21 cellular contexts compared by ENCODE assay signal in the genomic region with DNA sequence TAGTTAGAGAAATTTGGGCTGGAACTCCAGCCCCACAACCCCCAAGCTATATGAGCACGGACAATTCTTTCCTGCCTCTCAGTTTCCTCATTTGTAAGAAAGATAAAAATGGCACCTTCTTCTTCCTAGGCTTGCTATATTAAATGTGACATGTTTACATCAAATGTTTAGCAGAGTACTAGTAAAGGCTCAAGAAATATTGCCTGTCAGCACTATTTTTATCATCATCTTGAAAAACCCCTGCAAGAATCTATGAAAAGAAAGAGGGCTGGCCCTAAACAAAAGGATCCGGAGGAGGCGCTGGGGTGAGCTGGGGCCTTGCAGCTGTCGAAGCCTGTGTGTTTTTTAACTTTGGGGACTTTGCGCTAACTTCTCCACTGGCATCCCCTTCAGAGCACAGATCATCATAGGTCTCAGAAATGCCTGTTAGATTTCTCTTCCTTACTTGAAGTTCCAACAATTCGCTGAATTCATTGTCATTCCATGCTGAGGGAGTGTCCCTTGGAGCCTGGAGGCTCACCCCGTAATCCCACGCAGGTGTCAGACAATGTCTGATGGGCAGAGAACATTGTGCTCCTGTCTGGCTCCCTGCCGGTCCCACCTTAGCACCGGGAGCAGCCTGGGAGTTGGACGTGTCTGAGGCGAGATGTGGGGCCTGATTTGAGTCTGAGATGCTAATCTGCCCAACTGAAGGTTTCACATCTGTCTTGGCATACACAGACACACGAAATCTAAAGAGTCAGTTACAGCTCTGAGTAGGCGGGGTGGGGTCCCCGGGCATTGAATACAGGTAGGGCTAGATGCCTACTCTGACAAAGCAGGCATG.
DNase-seq lines count a peak whose midpoint lies in the region; ATAC-seq and TF ChIP-seq lines count a peak whose summit lies in the region.
"Had no signal": no experiment of that assay in that cellular context is flagged by ENCODE, and none has a peak within 500 bp of the region (broad histone marks: within the 10 kb centered on the region; RNA-seq: fewer than 3 reads in every experiment).

No MANE protein-coding gene starts in this region.

- TF ChIP-seq EP300 in esophagus muscularis mucosa (IDR thresholded peaks at IDR 0.05) (no peak), stomach (IDR thresholded peaks at IDR 0.05) (no peak)

- H3K27ac ChIP-seq in GM23338 (ENCODE audit: low read depth) (no peak overlapping the region), Panc1 (ENCODE audit: low read length) (peak overlapping the region; percentile 29; the same call in 1 of the 2 replicates), esophagus muscularis mucosa (replicated peaks in 1 of 4) (no peak overlapping the region), neuronal stem cell (replicated peaks; ENCODE audit: low read length) (no peak overlapping the region), stomach (no peak overlapping the region)
- H3K27ac ChIP-seq: RWPE1, SJSA1 had no signal

- H3K27ac Mint-ChIP-seq in GM23338: no peak overlapping the region
- no peak overlapping the region for H3K27ac Mint-ChIP-seq in type B pancreatic cell
- H3K27ac Mint-ChIP-seq: CD4-positive, CD25-positive, alpha-beta regulatory T cell; HFFc6 had no signal

- H3K4me1 Mint-ChIP-seq in GM23338 (peaks cover 17% of the 10 kb centered on the region), type B pancreatic cell (ENCODE audit: unreplicated experiment) (no peaks in the 10 kb centered on the region)
- H3K4me1 Mint-ChIP-seq: CD4-positive, CD25-positive, alpha-beta regulatory T cell had no signal

- no peaks in the 10 kb centered on the region for H3K79me2 ChIP-seq in GM23338 (replicated peaks; ENCODE audit: insufficient read depth)

- peaks cover 9% of the 10 kb centered on the region; the same call in 1 of the 2 replicates for H3K4me1 ChIP-seq in GM23338 (ENCODE audit: insufficient read depth)
- H3K4me1 ChIP-seq in Panc1 (ENCODE audit: control insufficient read depth, insufficient read depth, low read length): peaks cover 16% of the 10 kb centered on the region
- peaks cover 9 to 14% (median 11%) of the 10 kb centered on the region in 4 donors for H3K4me1 ChIP-seq in esophagus muscularis mucosa
- peaks cover 10 to 13% of the 10 kb centered on the region in 2 donors for H3K4me1 ChIP-seq in neuronal stem cell (ENCODE audit: control insufficient read depth in 2 of 2, insufficient read depth in 1 of 2, low read depth in 1 of 2, low read length in 2 of 2)
- no peaks in the 10 kb centered on the region for H3K4me1 ChIP-seq in BE2C
- H3K4me1 ChIP-seq in stomach: peaks cover 0 to 8% (median 0%) of the 10 kb centered on the region in 4 donors

- peaks cover 6% of the 10 kb centered on the region; the same call in 1 of the 3 replicates for H3K9me3 Mint-ChIP-seq in GM23338
- peaks cover 10% of the 10 kb centered on the region for H3K9me3 Mint-ChIP-seq in type B pancreatic cell
- H3K9me3 Mint-ChIP-seq: HFFc6 had no signal

- H3K18ac ChIP-seq in neuronal stem cell (ENCODE audit: low read length): no peak overlapping the region

- H3K4me3 ChIP-seq in GM23338 (no peak overlapping the region), Panc1 (ENCODE audit: low read depth in 2 of 2, low read length in 2 of 2) (no peak overlapping the region), esophagus muscularis mucosa (no peak overlapping the region), neuronal stem cell (ENCODE audit: low read length in 2 of 2) (no peak overlapping the region), BE2C (ENCODE audit: low read depth, low read length) (no peak overlapping the region), stomach (no peak overlapping the region)
- H3K4me3 ChIP-seq: SJSA1 had no signal

- H2BK15ac ChIP-seq in neuronal stem cell (ENCODE audit: low read length): peak overlapping the region; percentile 3

- TF ChIP-seq POLR2A in esophagus muscularis mucosa (IDR thresholded peaks at IDR 0.05; ENCODE audit: low read depth) (no peak), stomach (IDR thresholded peaks at IDR 0.05) (no peak)

- no peak overlapping the region for H2BK12ac ChIP-seq in neuronal stem cell (ENCODE audit: low read length)

- no peak overlapping the region for H3K4ac ChIP-seq in neuronal stem cell (ENCODE audit: low read length)

- no peak overlapping the region for H2AK5ac ChIP-seq in neuronal stem cell (ENCODE audit: low read depth, low read length)

- H3K27me3 Mint-ChIP-seq in GM23338 (ENCODE audit: insufficient read depth, low read depth, poor library complexity) (no peaks in the 10 kb centered on the region), type B pancreatic cell (peaks cover 13% of the 10 kb centered on the region)

- H4K20me1 ChIP-seq in GM23338 (replicated peaks; ENCODE audit: insufficient read depth): no peaks in the 10 kb centered on the region

- no peak overlapping the region for H3K14ac ChIP-seq in neuronal stem cell (ENCODE audit: low read length)

- no peak overlapping the region for H2BK5ac ChIP-seq in neuronal stem cell (ENCODE audit: low read length)

- DNase-seq in GM23338 (ENCODE audit: low spot score) (no peak), Panc1 (ENCODE audit: low read depth, low spot score) (no peak), esophagus muscularis mucosa (ENCODE audit: extremely low spot score) (peak; percentile 66), neuronal stem cell (ENCODE audit: low spot score) (no peak), BE2C (no peak), stomach (no peak), type B pancreatic cell (ENCODE audit: extremely low spot score, unreplicated experiment) (no peak)
- DNase-seq: AML-193; Calu3; CD4-positive, CD25-positive, alpha-beta regulatory T cell; DND-41; GDM1; HFFc6; Karpas-422; MM.1S; NCI-H1417; NCI-H2029; NCI-H524 had no signal

- WGBS in esophagus muscularis mucosa: 89% methylated on average over 15 of the region's 15 CpGs
- WGBS in neuronal stem cell (ENCODE audit: extremely low coverage in 2 of 2, insufficient read length in 2 of 2, insufficient replicate concordance in 1 of 2), 2 donors: no CpG with 5 or more reads among the region's 15 CpGs
- WGBS in stomach, 5 donors: 73 to 79% (median 77%) methylated on average over 13 to 15 of the region's 15 CpGs

- TF ChIP-seq CTCF in GM23338 (conservative IDR thresholded peaks at IDR 0.05; ENCODE audit: low read depth in 2 of 2) (no peak), Panc1 (IDR thresholded peaks at IDR 0.05) (no peak), esophagus muscularis mucosa (IDR thresholded peaks at IDR 0.05) (no peak), BE2C (IDR thresholded peaks at IDR 0.05; ENCODE audit: low read depth, low read length) (no peak), stomach (IDR thresholded peaks at IDR 0.05) (no peak), type B pancreatic cell (conservative IDR thresholded peaks at IDR 0.05) (no peak)

- H3K23ac ChIP-seq in neuronal stem cell (ENCODE audit: low read depth, low read length, poor library complexity): no peak overlapping the region

- no peak overlapping the region for H3K4me3 Mint-ChIP-seq in GM23338
- H3K4me3 Mint-ChIP-seq in type B pancreatic cell: no peak overlapping the region
- H3K4me3 Mint-ChIP-seq: CD4-positive, CD25-positive, alpha-beta regulatory T cell; HFFc6 had no signal

- CTCF ChIA-PET in Panc1 (lab: Charles Lee): no interaction called here

- H3K4me2 ChIP-seq in GM23338: no peak overlapping the region
- H3K4me2 ChIP-seq in neuronal stem cell (ENCODE audit: insufficient read depth, low read length, poor library complexity, severe bottlenecking): no peak overlapping the region

- H3K27me3 ChIP-seq in GM23338 (ENCODE audit: insufficient read depth) (no peaks in the 10 kb centered on the region), Panc1 (ENCODE audit: control insufficient read depth, insufficient read depth, low read length) (no peaks in the 10 kb centered on the region), esophagus muscularis mucosa (no peaks in the 10 kb centered on the region), neuronal stem cell (ENCODE audit: control insufficient read depth in 3 of 3, insufficient read depth in 3 of 3, low read depth in 1 of 3, low read length in 3 of 3) (no peaks in the 10 kb centered on the region), BE2C (no peaks in the 10 kb centered on the region), stomach (peaks cover 0 to 3% (median 0%) of the 10 kb centered on the region in 3 donors)
- H3K27me3 ChIP-seq: SJSA1 had no signal

- H3K79me1 ChIP-seq in neuronal stem cell (ENCODE audit: low read depth, low read length): no peaks in the 10 kb centered on the region

- no peak overlapping the region for H3K9ac ChIP-seq in neuronal stem cell (ENCODE audit: low read depth, low read length, poor library complexity)

- intact Hi-C loops in Panc1 (cut with micrococcal nuclease; ENCODE audit: unreplicated experiment) (no loop called here), esophagus muscularis mucosa (cut with DNase I) (no loop called here), stomach (cut with DNase I; ENCODE audit: low total_unique reads) (no loop called here)

- H3K36me3 Mint-ChIP-seq in GM23338 (ENCODE audit: low read depth): no peaks in the 10 kb centered on the region
- H3K36me3 Mint-ChIP-seq in type B pancreatic cell: no peaks in the 10 kb centered on the region
- H3K36me3 Mint-ChIP-seq: CD4-positive, CD25-positive, alpha-beta regulatory T cell had no signal

- BruUV-seq in Panc1 (replicated peaks; lab: Mats Ljungman, UMichigan): no TSS peak

- in situ Hi-C loops in Panc1 (cut with HindIII; ENCODE audit: low pct_unique_long_range_greater_than_20kb, low sequenced_read_pairs): no loop called here

- POLR2A ChIA-PET in Panc1 (lab: Charles Lee): interaction anchor here (0.6 kb wide), 1 partner anchor 57 kb away, joined by 3 read pairs; no protein-coding TSS in a partner anchor

- no peaks in the 10 kb centered on the region for H3K9me3 ChIP-seq in Panc1 (ENCODE audit: control insufficient read depth, insufficient read depth, low read depth, low read length)
- no peaks in the 10 kb centered on the region for H3K9me3 ChIP-seq in esophagus muscularis mucosa
- peaks cover 0 to 8% of the 10 kb centered on the region in 2 donors for H3K9me3 ChIP-seq in neuronal stem cell (replicated peaks in 1 of 2; ENCODE audit: control insufficient read depth in 2 of 2, insufficient read depth in 1 of 2, low read depth in 1 of 2, low read length in 2 of 2)
- H3K9me3 ChIP-seq in BE2C: no peaks in the 10 kb centered on the region
- no peaks in the 10 kb centered on the region for H3K9me3 ChIP-seq in stomach
- H3K9me3 ChIP-seq: SJSA1 had no signal

- ATAC-seq in GM23338 (no peak), Panc1 (no peak), HG03196 (IDR thresholded peaks at IDR 0.05; ENCODE audit: unreplicated experiment) (no peak)

- H3K36me3 ChIP-seq in GM23338 (ENCODE audit: insufficient read depth): no peaks in the 10 kb centered on the region
- no peaks in the 10 kb centered on the region for H3K36me3 ChIP-seq in Panc1 (ENCODE audit: control insufficient read depth, insufficient read depth, low read length)
- H3K36me3 ChIP-seq in esophagus muscularis mucosa: no peaks in the 10 kb centered on the region
- H3K36me3 ChIP-seq in neuronal stem cell (replicated peaks in 1 of 2; ENCODE audit: control insufficient read depth in 2 of 2, insufficient read depth in 2 of 2, low read length in 2 of 2): no peaks in the 10 kb centered on the region
- no peaks in the 10 kb centered on the region for H3K36me3 ChIP-seq in BE2C
- no peaks in the 10 kb centered on the region for H3K36me3 ChIP-seq in stomach
- H3K36me3 ChIP-seq: SJSA1 had no signal

- H4K91ac ChIP-seq in neuronal stem cell (ENCODE audit: low read depth, low read length, poor library complexity): no peak overlapping the region

- H2AFZ ChIP-seq in GM23338 (peak overlapping the region; percentile 80; the same call in 1 of the 2 replicates), neuronal stem cell (ENCODE audit: low read length) (peak overlapping the region; percentile 72)

- H3F3A ChIP-seq in GM23338 (replicated peaks; ENCODE audit: low read depth): no peaks in the 10 kb centered on the region

- H4K8ac ChIP-seq in neuronal stem cell (ENCODE audit: low read depth, low read length): no peak overlapping the region

- H2BK120ac ChIP-seq in neuronal stem cell (ENCODE audit: low read depth, low read length): no peak overlapping the region

- H3K9me2 ChIP-seq in GM23338 (ENCODE audit: insufficient read depth): peaks cover 25% of the 10 kb centered on the region
